Comparison of ENCODE assay signal across 8 cellular contexts in the genomic region with DNA sequence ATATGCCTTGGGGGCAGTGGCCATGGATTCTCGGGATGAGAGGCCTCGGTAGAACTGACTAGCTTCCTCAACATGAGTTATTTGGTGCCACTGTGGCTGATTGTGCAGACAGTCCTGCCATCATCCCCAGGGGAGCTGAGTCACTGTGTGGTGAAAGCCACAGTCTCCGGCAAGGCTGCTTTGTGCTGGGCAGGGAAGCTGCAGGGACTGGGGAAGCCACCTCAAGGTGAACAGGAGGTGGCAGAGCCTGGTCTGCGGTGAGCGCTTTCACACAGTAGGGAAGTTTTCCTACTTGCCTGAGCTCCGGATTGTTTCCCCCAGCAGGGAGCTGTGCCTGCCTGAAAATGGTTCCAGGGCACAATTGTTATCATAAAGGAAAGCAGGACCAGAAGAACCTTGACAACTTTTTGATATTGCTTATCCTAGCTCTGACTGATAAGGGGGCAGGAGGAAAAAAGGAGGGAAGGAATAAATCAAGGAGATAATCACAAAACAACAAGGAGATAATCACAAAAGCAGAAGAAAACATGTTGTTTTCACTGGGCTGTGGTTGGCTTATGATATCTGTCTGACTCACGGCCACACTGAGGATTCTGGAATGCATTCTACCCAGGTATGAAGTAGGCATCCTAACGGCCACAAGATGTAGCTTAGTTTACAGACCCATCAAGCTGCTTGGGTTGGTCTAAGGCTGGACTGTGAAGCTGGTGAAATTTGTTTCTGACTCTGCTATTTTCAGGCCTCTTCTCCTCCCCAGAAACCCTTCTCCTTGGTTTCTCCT.
DNase-seq lines count a peak whose midpoint lies in the region; ATAC-seq lines count a peak whose summit lies in the region.

No MANE protein-coding gene starts in this region.

- peak; percentile 62 to 78 for DNase-seq in NOMO-1 (lab: John Stamatoyannopoulos, UW; ENCODE audit: unreplicated experiment in 2 of 2)
- DNase-seq in activated CD8-positive, alpha-beta memory T cell treated with anti-CD3 and anti-CD28 coated beads, Interleukin-2, amount 50 U/mL, for 24 hours (ENCODE audit: extremely low read depth), result peak; percentile 37
- peak; percentile 90 for DNase-seq in glomerular visceral epithelial cell (ENCODE audit: extremely low spot score)
- DNase-seq in stimulated activated CD8-positive, alpha-beta memory T cell treated with anti-CD3 and anti-CD28 coated beads, Interleukin-2, amount 100 ng/mL, for 1 hour (ENCODE audit: low read depth in 2 of 2), result peak; percentile 44
- DNase-seq in caudate nucleus (lab: John Stamatoyannopoulos, UW), result no peak
- DNase-seq in substantia nigra (lab: John Stamatoyannopoulos, UW), result no peak

- peak; percentile 91 for ATAC-seq in GM18508 (IDR thresholded peaks at IDR 0.05; ENCODE audit: insufficient read depth, unreplicated experiment)
- ATAC-seq in HG02623 (IDR thresholded peaks at IDR 0.05; ENCODE audit: unreplicated experiment), result peak; percentile 94

- H3K27ac ChIP-seq in caudate nucleus (ENCODE audit: low read depth, low read length) (no peak overlapping the region), substantia nigra (ENCODE audit: low read depth, low read length, poor library complexity, severe bottlenecking) (no peak overlapping the region)

Comparison
In these comparisons a context has a peak if more than half of its experiments do, and no peak if none do; other contexts are left out.
1. DNase-seq: peak in NOMO-1 (2 of 2), activated CD8-positive, alpha-beta memory T cell treated with anti-CD3 and anti-CD28 coated beads, Interleukin-2, amount 50 U/mL, for 24 hours (single experiment), glomerular visceral epithelial cell (single experiment) and stimulated activated CD8-positive, alpha-beta memory T cell treated with anti-CD3 and anti-CD28 coated beads, Interleukin-2, amount 100 ng/mL, for 1 hour (2 of 2); none in caudate nucleus (0 of 61) and substantia nigra (0 of 49).